8 cellular contexts compared by ENCODE assay signal in the genomic region with DNA sequence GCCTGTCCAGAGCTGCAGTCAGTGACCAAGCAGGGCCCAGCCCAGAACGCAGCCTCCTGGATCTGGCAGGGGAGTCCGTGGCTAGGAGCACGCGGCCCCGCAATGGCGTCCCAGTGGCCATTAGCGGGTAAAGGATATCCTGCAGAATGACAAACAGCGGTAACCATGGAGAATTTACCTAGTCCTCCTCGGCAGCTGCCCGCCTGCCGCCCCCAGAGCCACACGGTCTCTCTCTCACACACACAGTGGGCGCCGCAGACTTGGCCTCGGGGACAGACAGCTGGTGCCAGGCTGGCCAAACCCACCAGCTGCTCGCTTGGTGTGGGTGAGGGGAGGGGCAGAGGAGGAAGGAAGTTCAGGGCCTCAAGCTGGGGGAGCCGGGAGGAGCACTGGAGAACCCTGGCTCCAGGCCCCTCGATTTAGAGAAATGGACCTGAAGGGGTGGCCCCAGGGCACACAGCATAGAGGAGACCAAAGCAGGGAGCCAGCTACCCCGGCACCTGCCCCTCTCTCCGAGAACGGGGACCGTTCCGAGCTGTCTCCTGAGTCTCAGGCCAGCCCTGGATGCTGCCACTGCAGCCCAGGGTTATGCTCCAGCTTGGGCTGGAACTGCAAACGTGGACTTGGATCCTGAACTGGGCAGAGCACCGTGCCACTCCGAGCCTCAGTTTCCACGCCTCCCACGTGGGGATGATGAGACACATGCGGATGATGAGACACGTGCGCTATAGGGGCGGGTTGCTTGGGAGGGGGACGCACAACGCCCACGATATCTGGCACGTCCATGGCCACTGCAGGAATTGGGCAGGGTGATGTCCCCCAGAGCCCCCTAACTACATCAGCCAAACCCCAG. TPM values are rescaled to one million over a fixed set of nuclear protein-coding genes. Genes with fewer than 3 reads are reported as not detected.
DNase-seq lines count a peak whose midpoint lies in the region; ATAC-seq, FAIRE-seq and TF ChIP-seq lines count a peak whose summit lies in the region.

No MANE protein-coding gene starts in this region.

- H4K20me1 ChIP-seq in HepG2 (ENCODE audit: insufficient read depth, low read length) = no peaks in the 10 kb centered on the region

- peaks cover 25% of the 10 kb centered on the region for H3K4me1 Mint-ChIP-seq in activated naive CD8-positive, alpha-beta T cell (ENCODE audit: low read depth)

- H3K36me3 Mint-ChIP-seq in activated naive CD8-positive, alpha-beta T cell = no peaks in the 10 kb centered on the region

- peak overlapping the region; percentile 80 for H3K27ac Mint-ChIP-seq in activated naive CD8-positive, alpha-beta T cell

- no peak overlapping the region for H2AFZ ChIP-seq in HepG2 (ENCODE audit: low read length)

- CTCF ChIA-PET in HepG2 (lab: Yijun Ruan, JAX; ENCODE audit: low intra/inter-chr PET ratio, low total read pairs) = no interaction called here

- ATAC-seq in HepG2 (no peak), GM19328 (IDR thresholded peaks at IDR 0.05; ENCODE audit: unreplicated experiment) (no peak), HG02973 (IDR thresholded peaks at IDR 0.05; ENCODE audit: unreplicated experiment) (no peak), GM21526 (IDR thresholded peaks at IDR 0.05; ENCODE audit: low FRiP score, unreplicated experiment) (no peak)

- H3K4me1 ChIP-seq in HUES64 (ENCODE audit: insufficient read depth, low read length) (peaks cover 21% of the 10 kb centered on the region; the same call in 1 of the 2 replicates), HepG2 (ENCODE audit: insufficient read depth, low read length) (peaks cover 23% of the 10 kb centered on the region)

- TF ChIP-seq RAD21 in HepG2 (CRISPR knock-in tag; IDR thresholded peaks at IDR 0.05) = no peak

- no peak for TF ChIP-seq POLR2A in HepG2 (IDR thresholded peaks at IDR 0.05; ENCODE audit: insufficient read depth in 1 of 2, low read depth in 2 of 2, low read length in 2 of 2)

- TF ChIP-seq CTCF in AG10803 (conservative IDR thresholded peaks at IDR 0.05; ENCODE audit: low read length) (no peak), HepG2 (CRISPR knock-in tag; IDR thresholded peaks at IDR 0.05) (no peak)

- H3K4me2 ChIP-seq in HepG2 (ENCODE audit: low read depth, low read length) = peak overlapping the region; percentile 78

- BruUV-seq in HepG2 (replicated peaks; lab: Mats Ljungman, UMichigan) = no TSS peak

- intact Hi-C loops in HepG2 (cut with micrococcal nuclease; ENCODE audit: unreplicated experiment) = no loop called here

- H3K27ac ChIP-seq in HUES64 (ENCODE audit: low read depth, low read length) (peak overlapping the region; percentile 94), HepG2 (ENCODE audit: extremely low read length, insufficient read depth, low read length) (no peak overlapping the region), substantia nigra (ENCODE audit: low read depth, low read length, poor library complexity, severe bottlenecking) (peak overlapping the region; percentile 96)

- H3K4me3 ChIP-seq in AG10803 (ENCODE audit: low read length) (no peak overlapping the region; the same call in none of the 2 replicates), HUES64 (ENCODE audit: low read length) (no peak overlapping the region), HepG2 (replicated peaks in 1 of 3; ENCODE audit: insufficient read depth in 1 of 3, low read depth in 2 of 3, low read length in 3 of 3) (peak overlapping the region in 1 of 3 experiments; percentile 5; a peak in 1 of 6 replicates)

- no peaks in the 10 kb centered on the region for H3K27me3 Mint-ChIP-seq in activated naive CD8-positive, alpha-beta T cell

- H3K9me3 Mint-ChIP-seq in activated naive CD8-positive, alpha-beta T cell (ENCODE audit: low read depth) = no peaks in the 10 kb centered on the region

- POLR2A ChIA-PET in HepG2 (lab: Yijun Ruan, JAX) = interaction anchor here (1.0 to 4.6 kb wide), 5 partner anchors 17 to 116 kb away, joined by 3 to 18 read pairs (median 4); partner anchors contain the start of genes KMT5A, MPHOSPH9 and MTRFR

- peak overlapping the region; percentile 64 for H3K4me3 Mint-ChIP-seq in activated naive CD8-positive, alpha-beta T cell

- H3K27me3 ChIP-seq in HUES64 (ENCODE audit: insufficient read depth, low read length) (no peaks in the 10 kb centered on the region), HepG2 (ENCODE audit: control insufficient read depth in 1 of 2, insufficient read depth in 2 of 2, low read length in 2 of 2) (no peaks in the 10 kb centered on the region; a peak in 1 of 5 replicates)

- TF ChIP-seq EP300 in HepG2 (IDR thresholded peaks at IDR 0.05; ENCODE audit: low read depth in 2 of 2, low read length in 2 of 2) (no peak), HepG2 (CRISPR knock-in tag; IDR thresholded peaks at IDR 0.05; ENCODE audit: borderline replicate concordance) (no peak)

- no peaks in the 10 kb centered on the region for H3K9me3 ChIP-seq in HUES64 (ENCODE audit: insufficient read depth, low read depth, low read length)
- H3K9me3 ChIP-seq in HepG2 (ENCODE audit: low read length) = no peaks in the 10 kb centered on the region

- DNase-seq in AG10803 (ENCODE audit: low read depth) = peak; percentile 13
- DNase-seq in HepG2 (ENCODE audit: low spot score) = no peak
- peak; percentile 31 to 85 (median 68) for DNase-seq in substantia nigra (lab: John Stamatoyannopoulos, UW)

- peaks cover 44% of the 10 kb centered on the region for H3K79me2 ChIP-seq in HepG2 (ENCODE audit: insufficient read depth, low read length)

- 92% methylated on average over 36 of the region's 36 CpGs for WGBS in HUES64
- 89% methylated on average over 18 of the region's 36 CpGs for WGBS in HepG2 (ENCODE audit: low lambda C conversion rate)

- in situ Hi-C loops in HepG2 (cut with HindIII; ENCODE audit: extremely low pct_ligation_motif_present, low pct_unique_long_range_greater_than_20kb) = no loop called here

- no peak for FAIRE-seq in HepG2 (lab: Jason Lieb, UNC)

- H3K9ac ChIP-seq in HUES64 (ENCODE audit: low read depth, low read length) = peak overlapping the region; percentile 97; the same call in 1 of the 2 replicates
- no peak overlapping the region for H3K9ac ChIP-seq in HepG2 (ENCODE audit: insufficient read depth, low read depth, low read length)

- H3K36me3 ChIP-seq in HUES64 (ENCODE audit: insufficient read depth, low read length) (peaks cover 46% of the 10 kb centered on the region), HepG2 (replicated peaks in 1 of 2; ENCODE audit: control insufficient read depth in 1 of 2, insufficient read depth in 2 of 2, low read length in 2 of 2) (peaks cover 22 to 33% of the 10 kb centered on the region in 2 experiments)

RNA-seq across cellular contexts. Expression of gene CDK2AP1, which starts 3.4 kb away (rescaled TPM):
- polyA plus RNA-seq in HUES64 (2013, experiment 1 of 2) = 282 TPM
- 260 TPM for polyA plus RNA-seq in HUES64 (2013, experiment 2 of 2)
- 124 and 127 TPM in 2 replicates for total RNA-seq in HepG2 (2016; rRNA removed; fragmentation: Illumina TruSeq; extraction: Trizol)
- total RNA-seq in HepG2 (2016; cell fraction: cytosol; rRNA removed; fragmentation: Illumina TruSeq; extraction: Trizol; ENCODE audit: low read depth) = 231 and 242 TPM in 2 replicates
- total RNA-seq in HepG2 (2016; cell fraction: insoluble cytoplasmic fraction; rRNA removed; fragmentation: Illumina TruSeq; extraction: Trizol) = 113 and 125 TPM in 2 replicates
- 398 and 408 TPM in 2 replicates for total RNA-seq in HepG2 (2016; cell fraction: membrane; rRNA removed; fragmentation: Illumina TruSeq; extraction: Trizol)
- total RNA-seq in HepG2 (2016; cell fraction: nucleus; rRNA removed; fragmentation: Illumina TruSeq; extraction: Trizol) = 62.2 and 68.8 TPM in 2 replicates
- polyA plus RNA-seq in HepG2 (2011; rRNA removed) = 86.4 and 134 TPM in 2 replicates
- polyA plus RNA-seq in HepG2 (2011; cell fraction: cytosol; rRNA removed) = 58.8 and 85.6 TPM in 2 replicates
- polyA plus RNA-seq in HepG2 (2011; cell fraction: nucleus; rRNA removed) = 20.9 and 25.6 TPM in 2 replicates
- polyA plus RNA-seq in HepG2 (2012) = 65.6 and 68.7 TPM in 2 replicates
- 579 and 634 TPM in 2 replicates for polyA plus RNA-seq in HepG2 (2016; cell fraction: cytosol; fragmentation: Illumina TruSeq; extraction: Trizol; ENCODE audit: low read depth)
- 215 and 249 TPM in 2 replicates for polyA plus RNA-seq in HepG2 (2016; cell fraction: insoluble cytoplasmic fraction; fragmentation: Illumina TruSeq; extraction: Trizol; ENCODE audit: low read depth)
- 709 and 711 TPM in 2 replicates for polyA plus RNA-seq in HepG2 (2016; cell fraction: membrane; fragmentation: Illumina TruSeq; extraction: Trizol; ENCODE audit: low read depth)
- 153 and 155 TPM in 2 replicates for polyA plus RNA-seq in HepG2 (2016; cell fraction: nucleus; fragmentation: Illumina TruSeq; extraction: Trizol; ENCODE audit: insufficient read depth, low read depth)
- polyA minus RNA-seq in HepG2 (2011; rRNA and poly(A)+ RNA removed; ENCODE audit: low replicate concordance) = 55.7 and 80.7 TPM in 2 replicates
- polyA minus RNA-seq in HepG2 (2011; cell fraction: cytosol; rRNA and poly(A)+ RNA removed) = 29.3 and 31.7 TPM in 2 replicates
- polyA minus RNA-seq in HepG2 (2011; cell fraction: nucleus; rRNA and poly(A)+ RNA removed) = 17.1 and 23.9 TPM in 2 replicates

RNA-seq across cellular contexts. Expression of gene MTRFR, which starts 35.0 kb away (rescaled TPM):
- polyA plus RNA-seq in HUES64 (2013, experiment 1 of 2) = 9.7 TPM
- 13.0 TPM for polyA plus RNA-seq in HUES64 (2013, experiment 2 of 2)
- 9.9 and 10.0 TPM in 2 replicates for total RNA-seq in HepG2 (2016; rRNA removed; fragmentation: Illumina TruSeq; extraction: Trizol)
- 4.3 and 4.7 TPM in 2 replicates for total RNA-seq in HepG2 (2016; cell fraction: cytosol; rRNA removed; fragmentation: Illumina TruSeq; extraction: Trizol; ENCODE audit: low read depth)
- 10.1 and 11.8 TPM in 2 replicates for total RNA-seq in HepG2 (2016; cell fraction: insoluble cytoplasmic fraction; rRNA removed; fragmentation: Illumina TruSeq; extraction: Trizol)
- total RNA-seq in HepG2 (2016; cell fraction: membrane; rRNA removed; fragmentation: Illumina TruSeq; extraction: Trizol) = 7.4 and 8.2 TPM in 2 replicates
- 5.5 and 10.3 TPM in 2 replicates for total RNA-seq in HepG2 (2016; cell fraction: nucleus; rRNA removed; fragmentation: Illumina TruSeq; extraction: Trizol)
- polyA plus RNA-seq in HepG2 (2011; rRNA removed) = 6.6 and 7.1 TPM in 2 replicates
- polyA plus RNA-seq in HepG2 (2011; cell fraction: cytosol; rRNA removed) = 8.7 and 9.8 TPM in 2 replicates
- 5.2 and 6.4 TPM in 2 replicates for polyA plus RNA-seq in HepG2 (2011; cell fraction: nucleus; rRNA removed)
- polyA plus RNA-seq in HepG2 (2012) = 10.0 and 10.2 TPM in 2 replicates
- 3.1 and 3.9 TPM in 2 replicates for polyA plus RNA-seq in HepG2 (2016; cell fraction: cytosol; fragmentation: Illumina TruSeq; extraction: Trizol; ENCODE audit: low read depth)
- polyA plus RNA-seq in HepG2 (2016; cell fraction: insoluble cytoplasmic fraction; fragmentation: Illumina TruSeq; extraction: Trizol; ENCODE audit: low read depth) = 13.9 and 14.4 TPM in 2 replicates
- polyA plus RNA-seq in HepG2 (2016; cell fraction: membrane; fragmentation: Illumina TruSeq; extraction: Trizol; ENCODE audit: low read depth) = 4.7 and 4.9 TPM in 2 replicates
- polyA plus RNA-seq in HepG2 (2016; cell fraction: nucleus; fragmentation: Illumina TruSeq; extraction: Trizol; ENCODE audit: insufficient read depth, low read depth) = 10.7 and 11.4 TPM in 2 replicates
- polyA minus RNA-seq in HepG2 (2011; rRNA and poly(A)+ RNA removed; ENCODE audit: low replicate concordance) = 16.6 and 38.7 TPM in 2 replicates
- 3.7 and 7.1 TPM in 2 replicates for polyA minus RNA-seq in HepG2 (2011; cell fraction: cytosol; rRNA and poly(A)+ RNA removed)
- 17.9 and 18.5 TPM in 2 replicates for polyA minus RNA-seq in HepG2 (2011; cell fraction: nucleus; rRNA and poly(A)+ RNA removed)

RNA-seq across cellular contexts. Expression of gene MPHOSPH9, which starts 35.3 kb away (rescaled TPM):
- polyA plus RNA-seq in HUES64 (2013, experiment 1 of 2) = 30.5 TPM
- 34.4 TPM for polyA plus RNA-seq in HUES64 (2013, experiment 2 of 2)
- 63.4 and 105 TPM in 2 replicates for total RNA-seq in HepG2 (2016; rRNA removed; fragmentation: Illumina TruSeq; extraction: Trizol)
- total RNA-seq in HepG2 (2016; cell fraction: cytosol; rRNA removed; fragmentation: Illumina TruSeq; extraction: Trizol; ENCODE audit: low read depth) = 22.5 and 26.3 TPM in 2 replicates
- total RNA-seq in HepG2 (2016; cell fraction: insoluble cytoplasmic fraction; rRNA removed; fragmentation: Illumina TruSeq; extraction: Trizol) = 66.9 and 102 TPM in 2 replicates
- total RNA-seq in HepG2 (2016; cell fraction: membrane; rRNA removed; fragmentation: Illumina TruSeq; extraction: Trizol) = 48.3 and 55.1 TPM in 2 replicates
- 87.6 and 95.5 TPM in 2 replicates for total RNA-seq in HepG2 (2016; cell fraction: nucleus; rRNA removed; fragmentation: Illumina TruSeq; extraction: Trizol)
- polyA plus RNA-seq in HepG2 (2011; rRNA removed) = 12.8 and 20.3 TPM in 2 replicates
- polyA plus RNA-seq in HepG2 (2011; cell fraction: cytosol; rRNA removed) = 4.1 and 6.0 TPM in 2 replicates
- 15.1 and 19.3 TPM in 2 replicates for polyA plus RNA-seq in HepG2 (2011; cell fraction: nucleus; rRNA removed)
- polyA plus RNA-seq in HepG2 (2012) = 10.8 and 17.4 TPM in 2 replicates
- 3.7 and 5.2 TPM in 2 replicates for polyA plus RNA-seq in HepG2 (2016; cell fraction: cytosol; fragmentation: Illumina TruSeq; extraction: Trizol; ENCODE audit: low read depth)
- 42.2 and 54.4 TPM in 2 replicates for polyA plus RNA-seq in HepG2 (2016; cell fraction: insoluble cytoplasmic fraction; fragmentation: Illumina TruSeq; extraction: Trizol; ENCODE audit: low read depth)
- polyA plus RNA-seq in HepG2 (2016; cell fraction: membrane; fragmentation: Illumina TruSeq; extraction: Trizol; ENCODE audit: low read depth) = 9.7 and 16.5 TPM in 2 replicates
- 50.0 and 51.4 TPM in 2 replicates for polyA plus RNA-seq in HepG2 (2016; cell fraction: nucleus; fragmentation: Illumina TruSeq; extraction: Trizol; ENCODE audit: insufficient read depth, low read depth)
- polyA minus RNA-seq in HepG2 (2011; rRNA and poly(A)+ RNA removed; ENCODE audit: low replicate concordance) = 9.0 and 29.0 TPM in 2 replicates
- polyA minus RNA-seq in HepG2 (2011; cell fraction: cytosol; rRNA and poly(A)+ RNA removed) = 28.6 and 33.4 TPM in 2 replicates
- polyA minus RNA-seq in HepG2 (2011; cell fraction: nucleus; rRNA and poly(A)+ RNA removed) = 80.9 and 119 TPM in 2 replicates
